Comparison of ENCODE assay signal across 1 cellular context in genomic region chr20:32483351-32484220, GRCh38.
A peak's percentile ranks its signal among the peaks of the same experiment; 100 is the strongest.
TF ChIP-seq lines count a peak whose summit lies in the region.

No MANE protein-coding gene starts in this region.

TF ChIP-seq in HepG2, 621 proteins besides CTCF, POLR2A, EP300 and RAD21 (continued from another document and continues in another):
- TF ChIP-seq ATF6 (CRISPR knock-in tag; conservative IDR thresholded peaks at IDR 0.05) (peak; percentile 86), PHF5A (CRISPR knock-in tag; IDR thresholded peaks at IDR 0.05; ENCODE audit: low read depth, unreplicated experiment) (no peak), ARNT (IDR thresholded peaks at IDR 0.05) (no peak), ZNF850 (CRISPR knock-in tag; conservative IDR thresholded peaks at IDR 0.05) (no peak), ZNF773 (CRISPR knock-in tag; IDR thresholded peaks at IDR 0.05; ENCODE audit: borderline replicate concordance) (no peak), ZNF709 (CRISPR knock-in tag; IDR thresholded peaks at IDR 0.05) (peak; percentile 84; the same call in 1 of the 2 replicates), ZNF407 (CRISPR knock-in tag; IDR thresholded peaks at IDR 0.05; ENCODE audit: not compliant biosample characterization) (peak; percentile 64), ZNF574 (CRISPR knock-in tag; IDR thresholded peaks at IDR 0.05) (0 out of 2 replicates have a peak, but pooled peaks have one; percentile 23), JUND (CRISPR knock-in tag; IDR thresholded peaks at IDR 0.05) (no peak), CERS6 (CRISPR knock-in tag; IDR thresholded peaks at IDR 0.05) (no peak), THYN1 (CRISPR knock-in tag; IDR thresholded peaks at IDR 0.05; ENCODE audit: borderline replicate concordance, low read depth) (no peak), AHR (CRISPR knock-in tag; IDR thresholded peaks at IDR 0.05) (0 out of 2 replicates have a peak, but pooled peaks have one; percentile 78), NFE2L1 (CRISPR knock-in tag; IDR thresholded peaks at IDR 0.05; ENCODE audit: borderline replicate concordance) (peak; percentile 33; the same call in 1 of the 2 replicates), ERF (CRISPR knock-in tag; IDR thresholded peaks at IDR 0.05) (peak; percentile 93), ZNF597 (CRISPR knock-in tag; IDR thresholded peaks at IDR 0.05) (no peak), HMG20B (CRISPR knock-in tag; conservative IDR thresholded peaks at IDR 0.05) (0 out of 2 replicates have a peak, but pooled peaks have one; percentile 9), CAMTA2 (CRISPR knock-in tag; IDR thresholded peaks at IDR 0.05; ENCODE audit: borderline replicate concordance) (peak; percentile 81), ZNF792 (CRISPR knock-in tag; IDR thresholded peaks at IDR 0.05) (peak; percentile 76), ZNF713 (CRISPR knock-in tag; IDR thresholded peaks at IDR 0.05) (no peak), NR2F6 (IDR thresholded peaks at IDR 0.05) (no peak), NR2F6 (CRISPR knock-in tag; IDR thresholded peaks at IDR 0.05) (peak; percentile 32; the same call in 1 of the 2 replicates), PAWR (CRISPR knock-in tag; IDR thresholded peaks at IDR 0.05; ENCODE audit: borderline replicate concordance) (no peak), POLR2AphosphoS5 (IDR thresholded peaks at IDR 0.05; ENCODE audit: low read depth, low read length) (peak; percentile 33), RNF2 (conservative IDR thresholded peaks at IDR 0.05; ENCODE audit: low read depth) (no peak), ZNF451 (CRISPR knock-in tag; IDR thresholded peaks at IDR 0.05) (no peak), TFE3 (CRISPR knock-in tag; IDR thresholded peaks at IDR 0.05) (0 out of 2 replicates have a peak, but pooled peaks have one; percentile 33), GZF1 (CRISPR knock-in tag; IDR thresholded peaks at IDR 0.05) (no peak), PAXIP1 (CRISPR knock-in tag; conservative IDR thresholded peaks at IDR 0.05) (peak; percentile 28)
